Comparison of ENCODE assay signal across 1 cellular context in the genomic region with DNA sequence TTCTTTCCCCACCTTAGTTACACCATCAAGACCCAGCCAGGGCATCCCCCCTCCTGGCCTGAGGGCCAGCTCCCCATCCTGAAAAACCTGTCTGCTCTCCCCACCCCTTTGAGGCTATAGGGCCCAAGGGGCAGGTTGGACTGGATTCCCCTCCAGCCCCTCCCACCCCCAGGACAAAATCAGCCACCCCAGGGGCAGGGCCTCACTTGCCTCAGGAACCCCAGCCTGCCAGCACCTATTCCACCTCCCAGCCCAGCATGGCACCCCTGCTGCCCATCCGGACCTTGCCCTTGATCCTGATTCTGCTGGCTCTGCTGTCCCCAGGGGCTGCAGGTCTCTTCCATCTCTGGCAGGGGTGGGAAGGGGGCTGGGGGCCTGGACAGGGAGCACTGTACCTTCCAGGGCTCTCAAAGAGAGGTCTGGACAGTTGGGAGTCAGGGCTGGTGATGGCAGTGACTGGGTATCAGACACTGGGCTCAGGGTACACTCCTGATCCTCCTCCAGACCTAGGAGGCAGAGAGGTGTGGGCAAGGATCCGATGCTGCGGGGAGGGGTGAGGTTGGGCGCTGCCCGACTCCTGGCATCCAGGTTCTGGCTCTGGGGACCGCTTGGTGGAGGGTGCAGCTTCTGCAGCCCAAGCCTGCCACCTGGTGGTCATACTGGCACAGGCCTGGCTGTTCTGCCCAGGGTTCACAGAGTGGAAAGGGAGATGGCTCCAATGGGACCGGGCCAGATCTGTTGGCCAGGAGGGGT.
TF ChIP-seq lines count a peak whose summit lies in the region.

Gene UPK2 (plus strand): TSS at position 205 of the 753 bp plus-strand sequence. CDS start 53 bp downstream, at position 258.

TF ChIP-seq in HepG2, 621 proteins besides CTCF, POLR2A, EP300 and RAD21 (continued from another document and continues in another):
- peak; percentile 47 for TF ChIP-seq ZFP36 (IDR thresholded peaks at IDR 0.05; ENCODE audit: borderline replicate concordance, low read depth, low read length, partially characterized antibody)
- TF ChIP-seq ZSCAN9 (CRISPR knock-in tag; IDR thresholded peaks at IDR 0.05; ENCODE audit: borderline replicate concordance) = no peak
- TF ChIP-seq, protein P1, sequence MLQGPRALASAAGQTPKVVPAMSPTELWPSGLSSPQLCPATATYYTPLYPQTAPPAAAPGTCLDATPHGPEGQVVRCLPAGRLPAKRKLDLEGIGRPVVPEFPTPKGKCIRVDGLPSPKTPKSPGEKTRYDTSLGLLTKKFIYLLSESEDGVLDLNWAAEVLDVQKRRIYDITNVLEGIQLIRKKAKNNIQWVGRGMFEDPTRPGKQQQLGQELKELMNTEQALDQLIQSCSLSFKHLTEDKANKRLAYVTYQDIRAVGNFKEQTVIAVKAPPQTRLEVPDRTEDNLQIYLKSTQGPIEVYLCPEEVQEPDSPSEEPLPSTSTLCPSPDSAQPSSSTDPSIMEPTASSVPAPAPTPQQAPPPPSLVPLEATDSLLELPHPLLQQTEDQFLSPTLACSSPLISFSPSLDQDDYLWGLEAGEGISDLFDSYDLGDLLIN (CRISPR knock-in tag; IDR thresholded peaks at IDR 0.05; ENCODE audit: borderline replicate concordance) = no peak
- TF ChIP-seq ISL2 (CRISPR knock-in tag; IDR thresholded peaks at IDR 0.05) = 0 out of 2 replicates have a peak, but pooled peaks have one; percentile 37
- 0 out of 2 replicates have a peak, but pooled peaks have one; percentile 47 for TF ChIP-seq BCL6 (CRISPR knock-in tag; IDR thresholded peaks at IDR 0.05)
- TF ChIP-seq ZSCAN30 (CRISPR knock-in tag; IDR thresholded peaks at IDR 0.05) = no peak
- no peak for TF ChIP-seq NR2F6 (IDR thresholded peaks at IDR 0.05)
- 0 out of 2 replicates have a peak, but pooled peaks have one; percentile 11 for TF ChIP-seq NR2F6 (CRISPR knock-in tag; IDR thresholded peaks at IDR 0.05)
- no peak for TF ChIP-seq NR2C2 (CRISPR knock-in tag; IDR thresholded peaks at IDR 0.05; ENCODE audit: borderline replicate concordance)
- TF ChIP-seq MED1 (CRISPR knock-in tag; IDR thresholded peaks at IDR 0.05) = peak; percentile 28; the same call in 1 of the 2 replicates
- TF ChIP-seq, protein P2, sequence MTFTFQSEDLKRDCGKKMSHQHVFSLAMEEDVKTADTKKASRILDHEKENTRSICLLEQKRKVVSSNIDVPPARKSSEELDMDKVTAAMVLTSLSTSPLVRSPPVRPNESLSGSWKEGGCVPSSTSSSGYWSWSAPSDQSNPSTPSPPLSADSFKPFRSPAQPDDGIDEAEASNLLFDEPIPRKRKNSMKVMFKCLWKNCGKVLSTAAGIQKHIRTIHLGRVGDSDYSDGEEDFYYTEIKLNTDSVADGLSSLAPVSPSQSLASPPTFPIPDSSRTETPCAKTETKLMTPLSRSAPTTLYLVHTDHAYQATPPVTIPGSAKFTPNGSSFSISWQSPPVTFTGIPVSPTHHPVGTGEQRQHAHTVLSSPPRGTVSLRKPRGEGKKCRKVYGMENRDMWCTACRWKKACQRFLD (CRISPR knock-in tag; IDR thresholded peaks at IDR 0.05; ENCODE audit: borderline replicate concordance) = 0 out of 2 replicates have a peak, but pooled peaks have one; percentile 32
- TF ChIP-seq SNAPC4 (CRISPR knock-in tag; IDR thresholded peaks at IDR 0.05) = no peak
- peak; percentile 76; the same call in 1 of the 2 replicates for TF ChIP-seq MYNN (CRISPR knock-in tag; IDR thresholded peaks at IDR 0.05; ENCODE audit: low read depth)
- 0 out of 2 replicates have a peak, but pooled peaks have one; percentile 21 for TF ChIP-seq MEIS2 (CRISPR knock-in tag; IDR thresholded peaks at IDR 0.05)
- TF ChIP-seq ZNF619 (CRISPR knock-in tag; IDR thresholded peaks at IDR 0.05) = no peak
- 0 out of 2 replicates have a peak, but pooled peaks have one; percentile 53 for TF ChIP-seq ZBED4 (CRISPR knock-in tag; IDR thresholded peaks at IDR 0.05; ENCODE audit: borderline replicate concordance)
- TF ChIP-seq, protein P3, sequence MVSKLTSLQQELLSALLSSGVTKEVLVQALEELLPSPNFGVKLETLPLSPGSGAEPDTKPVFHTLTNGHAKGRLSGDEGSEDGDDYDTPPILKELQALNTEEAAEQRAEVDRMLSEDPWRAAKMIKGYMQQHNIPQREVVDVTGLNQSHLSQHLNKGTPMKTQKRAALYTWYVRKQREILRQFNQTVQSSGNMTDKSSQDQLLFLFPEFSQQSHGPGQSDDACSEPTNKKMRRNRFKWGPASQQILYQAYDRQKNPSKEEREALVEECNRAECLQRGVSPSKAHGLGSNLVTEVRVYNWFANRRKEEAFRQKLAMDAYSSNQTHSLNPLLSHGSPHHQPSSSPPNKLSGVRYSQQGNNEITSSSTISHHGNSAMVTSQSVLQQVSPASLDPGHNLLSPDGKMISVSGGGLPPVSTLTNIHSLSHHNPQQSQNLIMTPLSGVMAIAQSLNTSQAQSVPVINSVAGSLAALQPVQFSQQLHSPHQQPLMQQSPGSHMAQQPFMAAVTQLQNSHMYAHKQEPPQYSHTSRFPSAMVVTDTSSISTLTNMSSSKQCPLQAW (CRISPR knock-in tag; IDR thresholded peaks at IDR 0.05) = peak; percentile 62; the same call in 1 of the 2 replicates
- TF ChIP-seq ZNF367 (CRISPR knock-in tag; IDR thresholded peaks at IDR 0.05; ENCODE audit: borderline replicate concordance) = no peak
- TF ChIP-seq FOXA3 (CRISPR knock-in tag; IDR thresholded peaks at IDR 0.05) = peak; percentile 26; the same call in 1 of the 2 replicates
- TF ChIP-seq AHR (CRISPR knock-in tag; IDR thresholded peaks at IDR 0.05) = peak; percentile 56; the same call in 1 of the 2 replicates
- no peak for TF ChIP-seq ISX (CRISPR knock-in tag; conservative IDR thresholded peaks at IDR 0.05)
- TF ChIP-seq ZBTB7B (CRISPR knock-in tag; IDR thresholded peaks at IDR 0.05) = no peak
- peak; percentile 39; the same call in 1 of the 2 replicates for TF ChIP-seq GABPB1 (CRISPR knock-in tag; IDR thresholded peaks at IDR 0.05)
- peak; percentile 70; the same call in 1 of the 2 replicates for TF ChIP-seq ERF (CRISPR knock-in tag; IDR thresholded peaks at IDR 0.05)
- TF ChIP-seq SKIL (CRISPR knock-in tag; IDR thresholded peaks at IDR 0.05; ENCODE audit: borderline replicate concordance) = no peak
- no peak for TF ChIP-seq LCORL (IDR thresholded peaks at IDR 0.05)
- TF ChIP-seq LCORL (CRISPR knock-in tag; IDR thresholded peaks at IDR 0.05) = peak; percentile 24; the same call in 1 of the 2 replicates
- TF ChIP-seq TP53 (CRISPR knock-in tag; conservative IDR thresholded peaks at IDR 0.05) = no peak
- TF ChIP-seq ZNF567 (CRISPR knock-in tag; IDR thresholded peaks at IDR 0.05; ENCODE audit: borderline replicate concordance) = no peak
- TF ChIP-seq ZNF792 (CRISPR knock-in tag; IDR thresholded peaks at IDR 0.05) = no peak
- TF ChIP-seq RXRA (CRISPR knock-in tag; IDR thresholded peaks at IDR 0.05) = peak; percentile 45; the same call in 1 of the 2 replicates
- no peak for TF ChIP-seq POLR2G (IDR thresholded peaks at IDR 0.05; ENCODE audit: low read depth, low read length)
- no peak for TF ChIP-seq ZNF484 (CRISPR knock-in tag; IDR thresholded peaks at IDR 0.05; ENCODE audit: borderline replicate concordance, low read depth)
- TF ChIP-seq IKZF5 (CRISPR knock-in tag; IDR thresholded peaks at IDR 0.05) = peak; percentile 24; the same call in 1 of the 2 replicates
- peak; percentile 66 for TF ChIP-seq TEAD3 (CRISPR knock-in tag; optimal IDR thresholded peaks at IDR 0.05; ENCODE audit: borderline replicate concordance)
- TF ChIP-seq MTA1 (CRISPR knock-in tag; IDR thresholded peaks at IDR 0.05; ENCODE audit: borderline replicate concordance) = no peak
- no peak for TF ChIP-seq PRDM4 (CRISPR knock-in tag; IDR thresholded peaks at IDR 0.05; ENCODE audit: borderline replicate concordance)
